In the genomic region with DNA sequence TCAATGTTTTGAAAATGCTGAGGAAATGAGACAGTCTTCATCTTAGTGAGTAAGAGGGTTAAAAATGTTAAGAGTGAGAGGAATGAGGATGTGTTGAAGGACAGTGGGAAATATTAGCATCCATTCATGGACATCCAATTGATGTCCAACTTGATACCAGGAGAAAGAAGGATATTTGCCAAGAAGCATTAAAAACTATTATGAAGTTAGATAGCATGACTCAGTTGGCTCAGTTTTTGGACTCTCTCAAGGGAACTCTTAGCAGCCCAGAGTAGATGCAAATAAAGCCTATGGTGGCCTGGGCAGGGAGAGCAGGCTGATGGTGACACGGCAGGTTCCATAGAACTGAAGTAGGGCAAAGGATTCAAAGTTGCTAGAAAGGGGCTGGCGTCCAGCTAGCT, we compare ENCODE assay signal across 14 cellular contexts.
DNase-seq lines count a peak whose midpoint lies in the region; ATAC-seq, FAIRE-seq and TF ChIP-seq lines count a peak whose summit lies in the region.
"Had no signal": no experiment of that assay in that cellular context is flagged by ENCODE, and none has a peak within 500 bp of the region (broad histone marks: within the 10 kb centered on the region; RNA-seq: fewer than 3 reads in every experiment).

No MANE protein-coding gene starts in this region.

- H3K36me3 ChIP-seq in effector memory CD4-positive, alpha-beta T cell (ENCODE audit: control insufficient read depth, insufficient read depth, low read length): no peaks in the 10 kb centered on the region
- H3K36me3 ChIP-seq: left lung had no signal

- DNase-seq in HFF-Myc (ENCODE audit: extremely low read depth, low read depth) (peak; percentile 25), amniotic stem cell (lab: John Stamatoyannopoulos, UW) (peak; percentile 27), foreskin fibroblast (peak; percentile 87 to 89), urothelium cell line (ENCODE audit: low spot score) (peak; percentile 14), NCI-H1105 (lab: John Stamatoyannopoulos, UW) (no peak)
- no peak for DNase-seq in effector memory CD4-positive, alpha-beta T cell
- DNase-seq: activated T-cell treated with anti-CD3 and anti-CD28 coated beads, Interleukin-2, amount 50 U/mL, for 24 hours; DMS79; left lung; occipital lobe; Right ventricle myocardium superior; stimulated activated CD4-positive, alpha-beta T cell treated with anti-CD3 and anti-CD28 coated beads, Interleukin-4, amount 100 ng/mL, for 1 hour had no signal

- H3K27me3 ChIP-seq in effector memory CD4-positive, alpha-beta T cell (replicated peaks; ENCODE audit: control insufficient read depth, insufficient read depth, low read length, poor library complexity, severe bottlenecking): no peaks in the 10 kb centered on the region
- H3K27me3 ChIP-seq: left lung had no signal

- no peak for TF ChIP-seq CTCF in HFF-Myc (IDR thresholded peaks at IDR 0.05; ENCODE audit: low read depth, low read length, missing control alignments)
- TF ChIP-seq CTCF in foreskin fibroblast (IDR thresholded peaks at IDR 0.05; ENCODE audit: low read depth, low read length): no peak

- no peaks in the 10 kb centered on the region for H3K9me3 ChIP-seq in effector memory CD4-positive, alpha-beta T cell (ENCODE audit: control insufficient read depth, low read length)
- H3K9me3 ChIP-seq: left lung had no signal

- H3K27ac ChIP-seq in effector memory CD4-positive, alpha-beta T cell (ENCODE audit: insufficient read depth, low read length, poor library complexity, severe bottlenecking): no peak overlapping the region
- H3K27ac ChIP-seq: left lung had no signal

- no peaks in the 10 kb centered on the region for H3K4me1 ChIP-seq in effector memory CD4-positive, alpha-beta T cell (ENCODE audit: control insufficient read depth, insufficient read depth, low read length, poor library complexity, severe bottlenecking)

- no peak for ATAC-seq in HG03108 (IDR thresholded peaks at IDR 0.05; ENCODE audit: unreplicated experiment)
- ATAC-seq: left lung had no signal

- FAIRE-seq in urothelium cell line (lab: Jason Lieb, UNC): peak; percentile 13
- FAIRE-seq: GM18507 had no signal

- no peak overlapping the region for H3K4me3 ChIP-seq in HFF-Myc (replicated peaks; ENCODE audit: low read depth, low read length)
- H3K4me3 ChIP-seq in foreskin fibroblast (ENCODE audit: low read depth in 1 of 2, low read length in 2 of 2): no peak overlapping the region
- H3K4me3 ChIP-seq in effector memory CD4-positive, alpha-beta T cell (ENCODE audit: insufficient read depth, low read depth, low read length, poor library complexity, severe bottlenecking): no peak overlapping the region
- H3K4me3 ChIP-seq: left lung had no signal

Comparison
In these comparisons a context has a peak if more than half of its experiments do, and no peak if none do; other contexts are left out.
1. DNase-seq: peak in HFF-Myc (single experiment), amniotic stem cell (single experiment), foreskin fibroblast (2 of 2) and urothelium cell line (single experiment); none in NCI-H1105 (single experiment) and effector memory CD4-positive, alpha-beta T cell (0 of 3).